14 cellular contexts compared by ENCODE assay signal in the genomic region with DNA sequence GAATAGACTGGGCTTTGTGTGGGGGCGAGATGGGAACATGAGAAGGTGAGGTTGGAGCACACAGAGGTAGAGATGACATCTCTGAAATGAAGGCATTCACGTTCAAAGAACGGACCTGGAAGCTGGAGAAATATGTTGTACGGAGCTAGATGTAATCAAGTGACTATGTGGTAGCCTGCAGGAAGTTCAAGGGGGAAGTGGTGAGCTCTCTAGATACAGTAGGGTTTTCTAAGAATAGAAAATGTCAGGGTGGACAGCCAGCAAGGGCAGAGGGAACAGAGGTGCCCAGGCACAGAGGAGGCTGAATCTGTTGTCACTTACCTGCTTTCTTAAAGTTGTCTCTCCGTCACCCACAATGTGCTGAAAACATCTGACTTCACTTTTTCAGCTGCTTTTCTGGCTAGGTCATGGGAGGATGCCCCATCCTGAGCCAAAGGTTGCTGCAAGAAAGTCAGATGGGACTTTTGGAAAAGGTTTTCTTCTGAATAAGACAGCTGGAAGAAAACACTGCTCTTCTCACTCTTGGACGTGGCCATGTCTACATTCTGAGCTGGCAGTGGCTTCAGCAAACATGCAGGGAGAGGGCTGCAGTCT.
DNase-seq lines count a peak whose midpoint lies in the region; ATAC-seq and TF ChIP-seq lines count a peak whose summit lies in the region.
"Had no signal": no experiment of that assay in that cellular context is flagged by ENCODE, and none has a peak within 500 bp of the region (broad histone marks: within the 10 kb centered on the region; RNA-seq: fewer than 3 reads in every experiment).

No MANE protein-coding gene starts in this region.

- H3K4me1 Mint-ChIP-seq in activated CD8-positive, alpha-beta T cell treated with anti-CD3 and anti-CD28 coated beads, Interleukin-2, amount 10 ng/mL, durations not matched to agents 7 days and 5 days (ENCODE audit: low read depth), result peaks cover 26% of the 10 kb centered on the region
- H3K4me1 Mint-ChIP-seq in naive thymus-derived CD4-positive, alpha-beta T cell, result peaks cover 4 to 18% (median 9%) of the 10 kb centered on the region in 7 donors
- H3K4me1 Mint-ChIP-seq: endodermal cell had no signal

- H3K9me3 Mint-ChIP-seq in activated CD8-positive, alpha-beta T cell treated with anti-CD3 and anti-CD28 coated beads, Interleukin-2, amount 10 ng/mL, durations not matched to agents 7 days and 5 days (ENCODE audit: insufficient read depth), result no peaks in the 10 kb centered on the region
- H3K9me3 Mint-ChIP-seq in naive thymus-derived CD4-positive, alpha-beta T cell, result peaks cover 0 to 4% (median 0%) of the 10 kb centered on the region in 11 donors
- H3K9me3 Mint-ChIP-seq: endodermal cell had no signal

- H3K9ac ChIP-seq in MM.1S (ENCODE audit: low read length), result no peak overlapping the region; the same call in 1 of the 2 replicates
- H3K9ac ChIP-seq: neural progenitor cell had no signal

- WGBS in tibial nerve, 2 donors, result 53 to 61% methylated on average over 6 of the region's 6 CpGs

- intact Hi-C loops in naive thymus-derived CD4-positive, alpha-beta T cell (cut with micrococcal nuclease), result no loop called here

- TF ChIP-seq POLR2A in tibial nerve (IDR thresholded peaks at IDR 0.05), result no peak

- no peaks in the 10 kb centered on the region for H3K36me3 Mint-ChIP-seq in activated CD8-positive, alpha-beta T cell treated with anti-CD3 and anti-CD28 coated beads, Interleukin-2, amount 10 ng/mL, durations not matched to agents 7 days and 5 days (ENCODE audit: low read depth)
- H3K36me3 Mint-ChIP-seq in naive thymus-derived CD4-positive, alpha-beta T cell, result no peaks in the 10 kb centered on the region
- H3K36me3 Mint-ChIP-seq: neural progenitor cell had no signal

- TF ChIP-seq CTCF in MM.1S (IDR thresholded peaks at IDR 0.05; ENCODE audit: low read length) (no peak), tibial nerve (IDR thresholded peaks at IDR 0.05) (no peak)

- H2AFZ ChIP-seq in MM.1S (ENCODE audit: low read length), result 0 out of 2 replicates have a peak overlapping the region, but pooled peaks have one; percentile 27
- H2AFZ ChIP-seq: neural progenitor cell had no signal

- H3K4me3 ChIP-seq in MM.1S (ENCODE audit: low read length) (no peak overlapping the region), tibial nerve (no peak overlapping the region)
- H3K4me3 ChIP-seq in naive thymus-derived CD4-positive, alpha-beta T cell (ENCODE audit: low read length), result no peak overlapping the region
- H3K4me3 ChIP-seq: gastroesophageal sphincter, neural progenitor cell, skin epidermis had no signal

- H3K4me1 ChIP-seq in MM.1S (ENCODE audit: low read length) (peaks cover 16% of the 10 kb centered on the region; the same call in 1 of the 2 replicates), tibial nerve (peaks cover 0 to 36% (median 28%) of the 10 kb centered on the region in 4 donors)
- peaks cover 0 to 4% of the 10 kb centered on the region in 2 donors for H3K4me1 ChIP-seq in naive thymus-derived CD4-positive, alpha-beta T cell (ENCODE audit: control insufficient read depth in 2 of 2, insufficient read depth in 2 of 2, low read length in 2 of 2)
- H3K4me1 ChIP-seq: neural progenitor cell had no signal

- POLR2A ChIA-PET in activated CD8-positive, alpha-beta T cell treated with anti-CD3 and anti-CD28 coated beads, Interleukin-2, amount 10 ng/mL, durations not matched to agents 7 days and 5 days (lab: Charles Lee), result no interaction called here
- POLR2A ChIA-PET in naive thymus-derived CD4-positive, alpha-beta T cell (lab: Charles Lee), result no interaction called here

- peak; percentile 51 for ATAC-seq in GM19351 (IDR thresholded peaks at IDR 0.05; ENCODE audit: unreplicated experiment)
- peak; percentile 80 for ATAC-seq in activated CD8-positive, alpha-beta T cell treated with anti-CD3 and anti-CD28 coated beads, Interleukin-2, amount 10 ng/mL, durations not matched to agents 7 days and 5 days
- peak; percentile 70 for ATAC-seq in naive thymus-derived CD4-positive, alpha-beta T cell
- ATAC-seq in HG02759 (IDR thresholded peaks at IDR 0.05; ENCODE audit: unreplicated experiment), result no peak
- no peak for ATAC-seq in GM21447 (IDR thresholded peaks at IDR 0.05; ENCODE audit: unreplicated experiment)
- ATAC-seq: gastroesophageal sphincter had no signal

- no peak for TF ChIP-seq EP300 in tibial nerve (IDR thresholded peaks at IDR 0.05)

- H3K4me3 Mint-ChIP-seq in activated CD8-positive, alpha-beta T cell treated with anti-CD3 and anti-CD28 coated beads, Interleukin-2, amount 10 ng/mL, durations not matched to agents 7 days and 5 days, result peak overlapping the region; percentile 51
- H3K4me3 Mint-ChIP-seq in naive thymus-derived CD4-positive, alpha-beta T cell, result peak overlapping the region in 4 of 10 donors; percentile 2 to 18 (median 14)
- H3K4me3 Mint-ChIP-seq: endodermal cell, neural progenitor cell had no signal

- H3K36me3 ChIP-seq in MM.1S (replicated peaks; ENCODE audit: insufficient read depth, low read length), result no peaks in the 10 kb centered on the region
- no peaks in the 10 kb centered on the region for H3K36me3 ChIP-seq in naive thymus-derived CD4-positive, alpha-beta T cell (ENCODE audit: control insufficient read depth in 2 of 3, insufficient read depth in 3 of 3, low read length in 3 of 3)
- no peaks in the 10 kb centered on the region for H3K36me3 ChIP-seq in tibial nerve
- H3K36me3 ChIP-seq: gastroesophageal sphincter, neural progenitor cell had no signal

- peak overlapping the region; percentile 69 for H3K27ac Mint-ChIP-seq in activated CD8-positive, alpha-beta T cell treated with anti-CD3 and anti-CD28 coated beads, Interleukin-2, amount 10 ng/mL, durations not matched to agents 7 days and 5 days
- H3K27ac Mint-ChIP-seq in naive thymus-derived CD4-positive, alpha-beta T cell, result peak overlapping the region in 1 of 9 donors; percentile 31
- H3K27ac Mint-ChIP-seq: endodermal cell, neural progenitor cell had no signal

- H3K27ac ChIP-seq in MM.1S (ENCODE audit: low read length) (peak overlapping the region; percentile 62; the same call in 1 of the 2 replicates), tibial nerve (peak overlapping the region in 1 of 4 donors; percentile 42)
- H3K27ac ChIP-seq in naive thymus-derived CD4-positive, alpha-beta T cell (ENCODE audit: low read depth, low read length), result no peak overlapping the region
- H3K27ac ChIP-seq: gastroesophageal sphincter, neural progenitor cell, RWPE1, skin epidermis had no signal

- H3K27me3 ChIP-seq in MM.1S (replicated peaks; ENCODE audit: insufficient read depth, low read length) (no peaks in the 10 kb centered on the region), tibial nerve (peaks cover 0 to 4% of the 10 kb centered on the region in 2 donors)
- no peaks in the 10 kb centered on the region for H3K27me3 ChIP-seq in naive thymus-derived CD4-positive, alpha-beta T cell (ENCODE audit: control insufficient read depth in 2 of 2, insufficient read depth in 2 of 2, low read length in 2 of 2)
- H3K27me3 ChIP-seq: neural progenitor cell had no signal

- no peaks in the 10 kb centered on the region for H3K9me3 ChIP-seq in MM.1S (replicated peaks; ENCODE audit: insufficient read depth, low read length)
- H3K9me3 ChIP-seq in naive thymus-derived CD4-positive, alpha-beta T cell (ENCODE audit: control insufficient read depth in 2 of 3, low read length in 3 of 3), result no peaks in the 10 kb centered on the region
- no peaks in the 10 kb centered on the region for H3K9me3 ChIP-seq in tibial nerve
- H3K9me3 ChIP-seq: Caco-2, gastroesophageal sphincter had no signal

- DNase-seq in MM.1S (no peak), tibial nerve (ENCODE audit: low spot score in 2 of 2) (no peak)
- DNase-seq in activated CD8-positive, alpha-beta T cell treated with anti-CD3 and anti-CD28 coated beads, Interleukin-2, amount 10 ng/mL, durations not matched to agents 7 days and 5 days, result peak; percentile 51
- DNase-seq in naive thymus-derived CD4-positive, alpha-beta T cell, result peak in 1 of 9 donors; percentile 14
- DNase-seq: endodermal cell, NCI-H226 had no signal

- H3K27me3 Mint-ChIP-seq in activated CD8-positive, alpha-beta T cell treated with anti-CD3 and anti-CD28 coated beads, Interleukin-2, amount 10 ng/mL, durations not matched to agents 7 days and 5 days (ENCODE audit: low read depth), result peaks cover 37% of the 10 kb centered on the region
- H3K27me3 Mint-ChIP-seq in naive thymus-derived CD4-positive, alpha-beta T cell, result peaks cover 25 to 36% (median 32%) of the 10 kb centered on the region in 5 donors

- H4K20me1 ChIP-seq in MM.1S (ENCODE audit: insufficient read depth, low read length), result no peaks in the 10 kb centered on the region

- H3K79me2 ChIP-seq in MM.1S (ENCODE audit: low read length), result no peaks in the 10 kb centered on the region

- CTCF ChIA-PET in activated CD8-positive, alpha-beta T cell treated with anti-CD3 and anti-CD28 coated beads, Interleukin-2, amount 10 ng/mL, durations not matched to agents 7 days and 5 days (lab: Charles Lee), result interaction anchor here (1.3 kb wide), 1 partner anchor 12 kb away, joined by 3 read pairs; no protein-coding TSS in a partner anchor
- CTCF ChIA-PET in naive thymus-derived CD4-positive, alpha-beta T cell (lab: Charles Lee), result no interaction called here

- H3K9me2 ChIP-seq in MM.1S (replicated peaks; ENCODE audit: insufficient read depth, low read length), result no peaks in the 10 kb centered on the region

- H3K4me2 ChIP-seq in MM.1S (ENCODE audit: low read depth, low read length), result peak overlapping the region; percentile 32; the same call in 1 of the 2 replicates
- H3K4me2 ChIP-seq: neural progenitor cell had no signal

- H3F3A ChIP-seq in MM.1S (ENCODE audit: insufficient read depth, low read length), result 0 out of 2 replicates have a peak, but pooled peaks cover 3% of the 10 kb centered on the region

Comparison
In these comparisons a context has a peak if more than half of its experiments do, and no peak if none do; other contexts are left out.
1. ATAC-seq: peak in GM19351 (single experiment), activated CD8-positive, alpha-beta T cell treated with anti-CD3 and anti-CD28 coated beads, Interleukin-2, amount 10 ng/mL, durations not matched to agents 7 days and 5 days (single experiment) and naive thymus-derived CD4-positive, alpha-beta T cell (single experiment); none in HG02759 (single experiment) and GM21447 (single experiment).